Comparison of ENCODE assay signal across 26 cellular contexts in genomic region chr21:26570203-26570602, GRCh38. TPM values are rescaled to one million over a fixed set of nuclear protein-coding genes. Genes with fewer than 3 reads are reported as not detected.
A peak's percentile ranks its signal among the peaks of the same experiment; 100 is the strongest.
DNase-seq lines count a peak whose midpoint lies in the region; ATAC-seq, FAIRE-seq and TF ChIP-seq lines count a peak whose summit lies in the region.
"Had no signal": no experiment of that assay in that cellular context is flagged by ENCODE, and none has a peak within 500 bp of the region (broad histone marks: within the 10 kb centered on the region; RNA-seq: fewer than 3 reads in every experiment).

No MANE protein-coding gene starts in this region.

- no TSS peak for BruUV-seq in endothelial cell of umbilical vein (replicated peaks; lab: Mats Ljungman, UMichigan)

- intact Hi-C loops in endothelial cell of umbilical vein (cut with micrococcal nuclease) = loop anchor here (1.0 to 5.0 kb wide), 3 partner anchors 24 to 688 kb away; no protein-coding TSS in a partner anchor
- intact Hi-C loops in psoas muscle (cut with DNase I) = no loop called here

- POLR2A ChIA-PET in endothelial cell of umbilical vein (lab: Charles Lee) = interaction anchor here (1.2 kb wide), 1 partner anchor 24 kb away, joined by 3 read pairs; no protein-coding TSS in a partner anchor

- no peak overlapping the region; the same call in 2 of the 3 replicates for H3K4me3 Mint-ChIP-seq in GM23338
- H3K4me3 Mint-ChIP-seq: activated CD4-positive, alpha-beta T cell treated with anti-CD3 and anti-CD28 coated beads, Interleukin-2, amount 10 ng/mL, durations not matched to agents 24 days and 14 days; activated CD8-positive, alpha-beta memory T cell treated with anti-CD3 and anti-CD28 coated beads, Interleukin-2, amount 10 ng/mL, durations not matched to agents 7 days and 5 days; activated naive CD4-positive, alpha-beta T cell treated with anti-CD3 and anti-CD28 coated beads, Interleukin-2, amount 50 U/mL, for 24 hours; activated T-helper 1 cell treated with anti-CD3 and anti-CD28 coated beads, Interleukin-12 subunit alpha, Interleukin-12 subunit beta, Interleukin-2, Interleukin-4 antibody, amounts not matched to agents 30 ng/mL and 10 ng/mL and 1 ng/mL, durations not matched to agents 14 hours and 24 hours and 36 hours; dendritic cell treated with granulocyte-macrophage colony-stimulating factor and Interleukin-4, amounts not matched to agents 40 ng/mL and 50 ng/mL, for 4 days; IgD-negative memory B cell; memory B cell; T-helper 2 cell treated with Interferon-gamma antibody and Interleukin-4, amounts not matched to agents 5 μg/mL and 100 μg/mL, for 36 hours had no signal

- H3K27ac ChIP-seq in GM23338 (ENCODE audit: low read depth) (no peak overlapping the region), endothelial cell of umbilical vein (ENCODE audit: insufficient read depth, low read depth, low read length) (peak overlapping the region; percentile 20), keratinocyte (ENCODE audit: control insufficient read depth, insufficient read depth, low read length) (no peak overlapping the region), psoas muscle (peak overlapping the region; percentile 17)
- H3K27ac ChIP-seq: BLaER1 treated with 17β-estradiol and CSF1 and Interleukin-3, amounts not matched to agents 10 nM and 100 nM; thoracic aorta had no signal

- no peak overlapping the region for H3K9ac ChIP-seq in endothelial cell of umbilical vein (replicated peaks; ENCODE audit: extremely low read depth, insufficient read depth, low read length)
- no peak overlapping the region for H3K9ac ChIP-seq in keratinocyte (ENCODE audit: control insufficient read depth, extremely low read depth, insufficient read depth, low read length)
- H3K9ac ChIP-seq: BLaER1 treated with 17β-estradiol and CSF1 and Interleukin-3, amounts not matched to agents 10 nM and 100 nM had no signal

- 63 to 72% (median 70%) methylated on average over 3 of the region's 3 CpGs for WGBS in psoas muscle, 3 donors

- TF ChIP-seq CTCF in GM23338 (conservative IDR thresholded peaks at IDR 0.05; ENCODE audit: low read depth in 2 of 2) (no peak), endothelial cell of umbilical vein (IDR thresholded peaks at IDR 0.05; ENCODE audit: extremely low read depth in 1 of 2, insufficient read depth in 1 of 2, low read depth in 1 of 2, low read length in 2 of 2) (no peak), keratinocyte (optimal IDR thresholded peaks at IDR 0.05 in 1 of 3, IDR thresholded peaks at IDR 0.05 in 1 of 3, conservative IDR thresholded peaks at IDR 0.05 in 1 of 3; ENCODE audit: extremely low read depth in 1 of 3, insufficient read depth in 2 of 3, low read length in 3 of 3) (no peak), psoas muscle (IDR thresholded peaks at IDR 0.05) (no peak)

- H3K4me1 Mint-ChIP-seq in GM23338 = peaks cover 24% of the 10 kb centered on the region
- H3K4me1 Mint-ChIP-seq: activated CD4-positive, alpha-beta T cell treated with anti-CD3 and anti-CD28 coated beads, Interleukin-2, amount 10 ng/mL, durations not matched to agents 24 days and 14 days; activated CD8-positive, alpha-beta memory T cell treated with anti-CD3 and anti-CD28 coated beads, Interleukin-2, amount 10 ng/mL, durations not matched to agents 7 days and 5 days; IgD-negative memory B cell; memory B cell had no signal

- H3K79me2 ChIP-seq in GM23338 (replicated peaks; ENCODE audit: insufficient read depth) = peaks cover 72% of the 10 kb centered on the region
- peaks cover 10% of the 10 kb centered on the region for H3K79me2 ChIP-seq in endothelial cell of umbilical vein (ENCODE audit: control insufficient read depth, insufficient read depth, low read length)
- H3K79me2 ChIP-seq in keratinocyte (ENCODE audit: control insufficient read depth, insufficient read depth, low read length) = no peaks in the 10 kb centered on the region

- no peak overlapping the region for H3K27ac Mint-ChIP-seq in GM23338
- H3K27ac Mint-ChIP-seq: activated CD4-positive, alpha-beta T cell treated with anti-CD3 and anti-CD28 coated beads, Interleukin-2, amount 10 ng/mL, durations not matched to agents 24 days and 14 days; activated CD8-positive, alpha-beta memory T cell treated with anti-CD3 and anti-CD28 coated beads, Interleukin-2, amount 10 ng/mL, durations not matched to agents 7 days and 5 days; activated naive CD4-positive, alpha-beta T cell treated with anti-CD3 and anti-CD28 coated beads, Interleukin-2, amount 50 U/mL, for 24 hours; activated T-helper 1 cell treated with anti-CD3 and anti-CD28 coated beads, Interleukin-12 subunit alpha, Interleukin-12 subunit beta, Interleukin-2, Interleukin-4 antibody, amounts not matched to agents 30 ng/mL and 10 ng/mL and 1 ng/mL, durations not matched to agents 14 hours and 24 hours and 36 hours; dendritic cell treated with granulocyte-macrophage colony-stimulating factor and Interleukin-4, amounts not matched to agents 40 ng/mL and 50 ng/mL, for 4 days; IgD-negative memory B cell; memory B cell; T-helper 2 cell treated with Interferon-gamma antibody and Interleukin-4, amounts not matched to agents 5 μg/mL and 100 μg/mL, for 36 hours had no signal

- ATAC-seq in GM23338 (no peak), psoas muscle (no peak)
- ATAC-seq: activated CD8-positive, alpha-beta memory T cell treated with anti-CD3 and anti-CD28 coated beads, Interleukin-2, amount 10 ng/mL, durations not matched to agents 7 days and 5 days had no signal

- DNase-seq in GM23338 (ENCODE audit: low spot score) (peak; percentile 43), endothelial cell of umbilical vein (ENCODE audit: low read depth, low spot score) (peak; percentile 64), keratinocyte (ENCODE audit: low read depth, low spot score) (no peak), psoas muscle (no peak), OCI-M2 (lab: John Stamatoyannopoulos, UW; ENCODE audit: unreplicated experiment) (no peak), HCEC 1CT (no peak), medulla oblongata (ENCODE audit: extremely low spot score) (no peak), GM12891 (ENCODE audit: insufficient read length, low spot score) (no peak)
- DNase-seq: activated CD4-positive, alpha-beta T cell treated with anti-CD3 and anti-CD28 coated beads, Interleukin-2, amount 10 ng/mL, durations not matched to agents 24 days and 14 days; activated CD8-positive, alpha-beta memory T cell treated with anti-CD3 and anti-CD28 coated beads, Interleukin-2, amount 10 ng/mL, durations not matched to agents 7 days and 5 days; NCI-H1105 treated with DMSO at 0.1 percent for 48 hours; NCI-H2081 treated with DMSO at 0.1 percent for 48 hours; NCI-H345; NCI-H82; stimulated activated CD4-positive, alpha-beta T cell treated with anti-CD3 and anti-CD28 coated beads, Interleukin-12 subunit alpha, Interleukin-12 subunit beta, amount 100 ng/mL, for 4 hours; stimulated activated CD4-positive, alpha-beta T cell treated with anti-CD3 and anti-CD28 coated beads, Interleukin-4, amount 100 ng/mL, for 4 hours; stimulated activated naive CD4-positive, alpha-beta T cell had no signal

- H4K20me1 ChIP-seq in GM23338 (replicated peaks; ENCODE audit: insufficient read depth) (no peaks in the 10 kb centered on the region), endothelial cell of umbilical vein (replicated peaks; ENCODE audit: control insufficient read depth, extremely low read depth, insufficient read depth, low read length) (no peaks in the 10 kb centered on the region), keratinocyte (ENCODE audit: control insufficient read depth, extremely low read depth, insufficient read depth, low read length) (no peaks in the 10 kb centered on the region)
- H4K20me1 ChIP-seq: BLaER1 treated with 17β-estradiol and CSF1 and Interleukin-3, amounts not matched to agents 10 nM and 100 nM had no signal

- peaks cover 10% of the 10 kb centered on the region; the same call in 2 of the 3 replicates for H3K9me3 Mint-ChIP-seq in GM23338

- FAIRE-seq in endothelial cell of umbilical vein (lab: Jason Lieb, UNC) (peak; percentile 90), keratinocyte (lab: Jason Lieb, UNC) (peak; percentile 13), GM12891 (lab: Jason Lieb, UNC) (no peak)

- H3K9me2 ChIP-seq in GM23338 (ENCODE audit: insufficient read depth) = 0 out of 2 replicates have a peak, but pooled peaks cover 6% of the 10 kb centered on the region

- H3K9me1 ChIP-seq in endothelial cell of umbilical vein (replicated peaks; ENCODE audit: control insufficient read depth, extremely low read depth, insufficient read depth, low read length) (no peaks in the 10 kb centered on the region), keratinocyte (ENCODE audit: control insufficient read depth, extremely low read depth, insufficient read depth, low read length) (no peaks in the 10 kb centered on the region)

- H3K36me3 ChIP-seq in GM23338 (ENCODE audit: insufficient read depth) (peaks cover 11% of the 10 kb centered on the region; the same call in 1 of the 2 replicates), endothelial cell of umbilical vein (ENCODE audit: control insufficient read depth in 2 of 2, extremely low read depth in 1 of 2, insufficient read depth in 2 of 2, low read length in 2 of 2) (no peaks in the 10 kb centered on the region), keratinocyte (ENCODE audit: control insufficient read depth in 2 of 2, extremely low read depth in 1 of 2, insufficient read depth in 2 of 2, low read length in 2 of 2) (no peaks in the 10 kb centered on the region), psoas muscle (ENCODE audit: insufficient read depth in 1 of 2, low read depth in 1 of 2) (no peaks in the 10 kb centered on the region)
- H3K36me3 ChIP-seq: BLaER1 treated with 17β-estradiol and CSF1 and Interleukin-3, amounts not matched to agents 10 nM and 100 nM; thoracic aorta had no signal

- H3K27me3 ChIP-seq in GM23338 (ENCODE audit: insufficient read depth) (no peaks in the 10 kb centered on the region), endothelial cell of umbilical vein (ENCODE audit: control insufficient read depth in 2 of 2, insufficient read depth in 2 of 2, low read length in 2 of 2) (no peaks in the 10 kb centered on the region), keratinocyte (ENCODE audit: control insufficient read depth, extremely low read depth, insufficient read depth, low read length) (no peaks in the 10 kb centered on the region), psoas muscle (ENCODE audit: insufficient read depth in 3 of 3, low read length in 2 of 3) (peaks cover 0 to 3% (median 2%) of the 10 kb centered on the region in 3 donors)
- H3K27me3 ChIP-seq: BLaER1 treated with 17β-estradiol and CSF1 and Interleukin-3, amounts not matched to agents 10 nM and 100 nM had no signal

- no peak overlapping the region for H2AFZ ChIP-seq in GM23338
- H2AFZ ChIP-seq in endothelial cell of umbilical vein (ENCODE audit: low read depth, low read length) = peak overlapping the region; percentile 47
- no peak overlapping the region for H2AFZ ChIP-seq in keratinocyte (ENCODE audit: control insufficient read depth, low read length)

- no peaks in the 10 kb centered on the region for H3F3A ChIP-seq in GM23338 (replicated peaks; ENCODE audit: low read depth)

- dilution Hi-C loops in endothelial cell of umbilical vein (cut with MboI; ENCODE audit: extremely low pct_ligation_motif_present, low sequenced_read_pairs) (no loop called here), keratinocyte (cut with MboI; ENCODE audit: extremely low pct_ligation_motif_present, low sequenced_read_pairs) (no loop called here)

- H3K4me3 ChIP-seq in GM23338 (peak overlapping the region; percentile 88), endothelial cell of umbilical vein (replicated peaks in 1 of 3; ENCODE audit: insufficient read depth in 1 of 3, low read depth in 1 of 3, low read length in 3 of 3) (peak overlapping the region in 1 of 3 experiments; percentile 83), keratinocyte (ENCODE audit: control insufficient read depth in 2 of 3, extremely low read depth in 1 of 3, insufficient read depth in 2 of 3, low read depth in 1 of 3, low read length in 3 of 3) (no peak overlapping the region), psoas muscle (peak overlapping the region; percentile 63)
- H3K4me3 ChIP-seq: BLaER1 treated with 17β-estradiol and CSF1 and Interleukin-3, amounts not matched to agents 10 nM and 100 nM; thoracic aorta had no signal

- H3K9me3 ChIP-seq in endothelial cell of umbilical vein (replicated peaks; ENCODE audit: control insufficient read depth, insufficient read depth, low read length) (no peaks in the 10 kb centered on the region), keratinocyte (ENCODE audit: control insufficient read depth, low read depth, low read length) (no peaks in the 10 kb centered on the region), psoas muscle (no peaks in the 10 kb centered on the region)

- H3K27me3 Mint-ChIP-seq in GM23338 (ENCODE audit: insufficient read depth, low read depth, poor library complexity) = peaks cover 2% of the 10 kb centered on the region

- H3K4me1 ChIP-seq in GM23338 (ENCODE audit: insufficient read depth) (peaks cover 16% of the 10 kb centered on the region), endothelial cell of umbilical vein (ENCODE audit: control insufficient read depth, extremely low read depth, insufficient read depth, low read length) (peaks cover 37% of the 10 kb centered on the region), keratinocyte (ENCODE audit: control insufficient read depth, extremely low read depth, insufficient read depth, low read length) (peaks cover 2% of the 10 kb centered on the region), psoas muscle (no peaks in the 10 kb centered on the region)
- H3K4me1 ChIP-seq: BLaER1 treated with 17β-estradiol and CSF1 and Interleukin-3, amounts not matched to agents 10 nM and 100 nM had no signal

- peak overlapping the region; percentile 91 for H3K4me2 ChIP-seq in GM23338
- peak overlapping the region; percentile 79 for H3K4me2 ChIP-seq in endothelial cell of umbilical vein (ENCODE audit: insufficient read depth, low read length)
- H3K4me2 ChIP-seq in keratinocyte (ENCODE audit: control insufficient read depth, extremely low read depth, insufficient read depth, low read depth, low read length) = no peak overlapping the region
- H3K4me2 ChIP-seq: BLaER1 treated with 17β-estradiol and CSF1 and Interleukin-3, amounts not matched to agents 10 nM and 100 nM had no signal

- peak; percentile 59 for TF ChIP-seq POLR2A in endothelial cell of umbilical vein (IDR thresholded peaks at IDR 0.05; ENCODE audit: low read depth, low read length)
- TF ChIP-seq POLR2A in GM12891 (IDR thresholded peaks at IDR 0.05; ENCODE audit: low read depth, low read length) = no peak

- CTCF ChIA-PET in endothelial cell of umbilical vein (lab: Charles Lee) = interaction anchor here (0.8 to 2.3 kb wide), 2 partner anchors 18 to 23 kb away, joined by 3 to 12 read pairs; no protein-coding TSS in a partner anchor

- H3K36me3 Mint-ChIP-seq in GM23338 (ENCODE audit: low read depth) = peaks cover 31% of the 10 kb centered on the region; the same call in 2 of the 3 replicates
- H3K36me3 Mint-ChIP-seq: activated naive CD4-positive, alpha-beta T cell treated with anti-CD3 and anti-CD28 coated beads, Interleukin-2, amount 50 U/mL, for 24 hours; IgD-negative memory B cell; memory B cell had no signal

RNA-seq across cellular contexts. Expression of gene CYYR1, which starts 2.9 kb away (rescaled TPM):
- 23.8 and 25.6 TPM in 2 replicates for total RNA-seq in GM23338 (2014; rRNA removed; shearing (Covaris generic))
- polyA plus RNA-seq in GM23338 (2016; fragmentation: Nextera tagmentation; extraction: Ambion mirVana) (25.1 and 25.4 TPM in 2 replicates), endothelial cell of umbilical vein (10.3 and 13.2 TPM in 2 replicates), keratinocyte (1.5 to 2.2 TPM (median 1.9 TPM) in 3 replicates), psoas muscle (10 to 100 TPM in 2 of 3 donors, 1 to 10 TPM in 1; 7.7 to 11.6 (median 10.3) TPM)
- total RNA-seq in endothelial cell of umbilical vein (23.8 and 25.7 TPM in 2 replicates), psoas muscle (10 to 100 TPM in 1 of 4 donors, 1 to 10 TPM in 3; 7.1 to 20.4 (median 8.4) TPM)
- 8.1 and 10.5 TPM in 2 replicates for polyA plus RNA-seq in endothelial cell of umbilical vein (2011; cell fraction: cytosol; rRNA removed)
- polyA plus RNA-seq in endothelial cell of umbilical vein (2011; cell fraction: nucleus; rRNA removed) = 7.2 and 7.5 TPM in 2 replicates
- polyA plus RNA-seq in endothelial cell of umbilical vein (2012) = 7.0 and 11.7 TPM in 2 replicates
- polyA minus RNA-seq in endothelial cell of umbilical vein (28.0 and 29.7 TPM in 2 replicates), keratinocyte (1.3 to 3.0 TPM (median 1.5 TPM) in 3 replicates)
- polyA minus RNA-seq in endothelial cell of umbilical vein (2011; cell fraction: cytosol; rRNA and poly(A)+ RNA removed) = not detected
- polyA minus RNA-seq in endothelial cell of umbilical vein (2011; cell fraction: nucleus; rRNA and poly(A)+ RNA removed) = 28.7 and 30.3 TPM in 2 replicates
- polyA plus RNA-seq in keratinocyte (2011; ENCODE audit: low read depth) = 0.79 TPM
- 1.7 and 1.9 TPM in 2 replicates for polyA plus RNA-seq in keratinocyte (2011; cell fraction: cytosol; rRNA removed)
- polyA plus RNA-seq in keratinocyte (2011; cell fraction: nucleus; rRNA removed) = 1.3 TPM in 2 replicates
- polyA plus RNA-seq in keratinocyte (2012; ENCODE audit: low replicate concordance) = 2.2 and 2.3 TPM in 2 replicates
- polyA minus RNA-seq in keratinocyte (2011; cell fraction: cytosol; rRNA and poly(A)+ RNA removed) = 1.2 TPM
- 0.47 and 0.53 TPM in 2 replicates for polyA minus RNA-seq in keratinocyte (2011; cell fraction: nucleus; rRNA and poly(A)+ RNA removed)
- not detected for polyA plus RNA-seq in GM12891 (2012; ENCODE audit: low read depth, missing spikeins)
- total RNA-seq: activated CD4-positive, alpha-beta T cell treated with anti-CD3 and anti-CD28 coated beads, Interleukin-2, amount 10 ng/mL, durations not matched to agents 24 days and 14 days; activated CD8-positive, alpha-beta memory T cell treated with anti-CD3 and anti-CD28 coated beads, Interleukin-2, amount 10 ng/mL, durations not matched to agents 7 days and 5 days; activated T-helper 1 cell treated with anti-CD3 and anti-CD28 coated beads, Interleukin-12 subunit alpha, Interleukin-12 subunit beta, Interleukin-2, Interleukin-4 antibody, amounts not matched to agents 30 ng/mL and 10 ng/mL and 1 ng/mL, durations not matched to agents 14 hours and 24 hours and 36 hours; M059J had no signal
- polyA plus RNA-seq: IgD-negative memory B cell had no signal

Comparison
In these comparisons a context has a peak if more than half of its experiments do, and no peak if none do; other contexts are left out.
1. DNase-seq: peak in GM23338 (single experiment) and endothelial cell of umbilical vein (single experiment); none in keratinocyte (single experiment), psoas muscle (0 of 2), OCI-M2 (single experiment), HCEC 1CT (single experiment), medulla oblongata (single experiment) and GM12891 (single experiment).
2. H3K27ac ChIP-seq: peak in endothelial cell of umbilical vein (single experiment) and psoas muscle (single experiment); none in GM23338 (single experiment) and keratinocyte (single experiment).
3. H3K4me3 ChIP-seq: peak in GM23338 (single experiment) and psoas muscle (single experiment); none in keratinocyte (0 of 3).